ENCODE assay signal across 22 cellular contexts in genomic region chr13:73451120-73452029, GRCh38.
DNase-seq lines count a peak whose midpoint lies in the region; ATAC-seq and TF ChIP-seq lines count a peak whose summit lies in the region.
"Had no signal": no experiment of that assay in that cellular context is flagged by ENCODE, and none has a peak within 500 bp of the region (broad histone marks: within the 10 kb centered on the region; RNA-seq: fewer than 3 reads in every experiment).

No MANE protein-coding gene starts in this region.

- ATAC-seq in left lobe of liver = peak; percentile 73
- no peak for ATAC-seq in CD4-positive, alpha-beta T cell (ENCODE audit: poor library complexity)
- ATAC-seq: HCT116, lower lobe of right lung had no signal

- H3K4me3 Mint-ChIP-seq in CD4-positive, alpha-beta T cell = no peak overlapping the region
- H3K4me3 Mint-ChIP-seq: activated CD4-positive, alpha-beta memory T cell treated with anti-CD3 and anti-CD28 coated beads, Interleukin-2, amount 10 ng/mL, durations not matched to agents 7 days and 5 days; IgD-negative memory B cell; naive B cell had no signal

- H3K36me3 Mint-ChIP-seq in CD4-positive, alpha-beta T cell (ENCODE audit: low read depth) = no peaks in the 10 kb centered on the region
- H3K36me3 Mint-ChIP-seq: naive B cell had no signal

- CTCF ChIA-PET in CD4-positive, alpha-beta T cell (lab: Charles Lee) = no interaction called here

- H3K4me1 Mint-ChIP-seq in CD4-positive, alpha-beta T cell (ENCODE audit: low read depth) = no peaks in the 10 kb centered on the region
- H3K4me1 Mint-ChIP-seq: activated CD4-positive, alpha-beta memory T cell treated with anti-CD3 and anti-CD28 coated beads, Interleukin-2, amount 10 ng/mL, durations not matched to agents 7 days and 5 days; IgD-negative memory B cell; naive B cell had no signal

- H3K27me3 Mint-ChIP-seq in CD4-positive, alpha-beta T cell = no peaks in the 10 kb centered on the region
- H3K27me3 Mint-ChIP-seq: activated CD4-positive, alpha-beta memory T cell treated with anti-CD3 and anti-CD28 coated beads, Interleukin-2, amount 10 ng/mL, durations not matched to agents 7 days and 5 days; IgD-negative memory B cell; naive B cell had no signal

- TF ChIP-seq EP300 in stomach (IDR thresholded peaks at IDR 0.05) = no peak

- 22 to 62% (median 30%) methylated on average over 10 of the region's 10 CpGs for WGBS in stomach, 5 donors

- H3K27ac Mint-ChIP-seq in CD4-positive, alpha-beta T cell = no peak overlapping the region
- H3K27ac Mint-ChIP-seq: activated CD4-positive, alpha-beta memory T cell treated with anti-CD3 and anti-CD28 coated beads, Interleukin-2, amount 10 ng/mL, durations not matched to agents 7 days and 5 days; IgD-negative memory B cell; naive B cell had no signal

- H3K9me3 ChIP-seq in stomach = no peaks in the 10 kb centered on the region
- no peaks in the 10 kb centered on the region for H3K9me3 ChIP-seq in CD4-positive, alpha-beta T cell (ENCODE audit: control insufficient read depth, low read length)
- H3K9me3 ChIP-seq: ascending aorta, lower lobe of right lung had no signal

- TF ChIP-seq POLR2A in stomach (IDR thresholded peaks at IDR 0.05) = no peak

- peak overlapping the region in 3 of 5 donors; percentile 45 to 61 (median 57) for H3K27ac ChIP-seq in stomach
- H3K27ac ChIP-seq in CD4-positive, alpha-beta T cell (ENCODE audit: low read depth, low read length) = no peak overlapping the region
- H3K27ac ChIP-seq: ascending aorta, lower lobe of right lung, RWPE1 had no signal

- H3K4me3 ChIP-seq in stomach = no peak overlapping the region
- H3K4me3 ChIP-seq: ascending aorta, lower lobe of right lung had no signal

- TF ChIP-seq CTCF in stomach (IDR thresholded peaks at IDR 0.05) = no peak
- TF ChIP-seq CTCF in CD4-positive, alpha-beta T cell (IDR thresholded peaks at IDR 0.05) = no peak

- peaks cover 0 to 13% (median 6%) of the 10 kb centered on the region in 4 donors for H3K4me1 ChIP-seq in stomach
- H3K4me1 ChIP-seq: ascending aorta, lower lobe of right lung had no signal

- peak; percentile 71 for DNase-seq in DMS53 (lab: John Stamatoyannopoulos, UW)
- peak; percentile 47 for DNase-seq in NCI-H774 (lab: John Stamatoyannopoulos, UW)
- DNase-seq in left lobe of liver (ENCODE audit: low spot score) = no peak
- DNase-seq in stomach = no peak
- no peak for DNase-seq in CD4-positive, alpha-beta T cell
- no peak for DNase-seq in GM19238 (ENCODE audit: insufficient read length, low spot score)
- DNase-seq in D341Med (ENCODE audit: low spot score) = no peak
- DNase-seq in DMS 273 treated with DMSO at 0.1 percent for 48 hours (lab: John Stamatoyannopoulos, UW) = no peak
- DNase-seq: activated CD4-positive, alpha-beta memory T cell treated with anti-CD3 and anti-CD28 coated beads, Interleukin-2, amount 10 ng/mL, durations not matched to agents 7 days and 5 days; activated naive CD4-positive, alpha-beta T cell treated with anti-CD3 and anti-CD28 coated beads, Interleukin-2, amount 50 U/mL, for 16 hours; activated T-cell treated with anti-CD3 and anti-CD28 coated beads, Interleukin-2, amount 50 U/mL, for 1 hour; AML-193; glutamatergic neuron; lower lobe of right lung; naive B cell; NCI-H187 treated with DMSO at 0.1 percent for 48 hours; stimulated activated CD4-positive, alpha-beta T cell treated with anti-CD3 and anti-CD28 coated beads, Interleukin-1b, Interleukin-23, amount 100 ng/mL, for 48 hours; stimulated activated naive CD4-positive, alpha-beta T cell treated with Interleukin-2 at 50 U/mL for 16 hours had no signal

- intact Hi-C loops in stomach (cut with DNase I; ENCODE audit: low total_unique reads) = no loop called here
- intact Hi-C loops in CD4-positive, alpha-beta T cell (cut with DNase I, micrococcal nuclease) = no loop called here

- no peaks in the 10 kb centered on the region for H3K36me3 ChIP-seq in stomach
- H3K36me3 ChIP-seq: ascending aorta, lower lobe of right lung had no signal

- no peaks in the 10 kb centered on the region for H3K27me3 ChIP-seq in stomach
- H3K27me3 ChIP-seq in CD4-positive, alpha-beta T cell (ENCODE audit: control insufficient read depth, insufficient read depth, low read length) = no peaks in the 10 kb centered on the region
- H3K27me3 ChIP-seq: ascending aorta had no signal

- POLR2A ChIA-PET in CD4-positive, alpha-beta T cell (lab: Charles Lee) = no interaction called here

- H3K9me3 Mint-ChIP-seq in CD4-positive, alpha-beta T cell = peaks cover 12% of the 10 kb centered on the region
- H3K9me3 Mint-ChIP-seq: activated CD4-positive, alpha-beta memory T cell treated with anti-CD3 and anti-CD28 coated beads, Interleukin-2, amount 10 ng/mL, durations not matched to agents 7 days and 5 days had no signal

Comparison
In these comparisons a context has a peak if more than half of its experiments do, and no peak if none do; other contexts are left out.
1. DNase-seq: peak in DMS53 (single experiment) and NCI-H774 (single experiment); none in left lobe of liver (single experiment), stomach (single experiment), CD4-positive, alpha-beta T cell (0 of 10), GM19238 (single experiment), D341Med (single experiment) and DMS 273 treated with DMSO at 0.1 percent for 48 hours (single experiment).